Comparison of ENCODE assay signal across 9 cellular contexts in genomic region chr3:43477600-43477999, GRCh38.
DNase-seq lines count a peak whose midpoint lies in the region; ATAC-seq, FAIRE-seq and TF ChIP-seq lines count a peak whose summit lies in the region.
"Had no signal": no experiment of that assay in that cellular context is flagged by ENCODE, and none has a peak within 500 bp of the region (broad histone marks: within the 10 kb centered on the region; RNA-seq: fewer than 3 reads in every experiment).

No MANE protein-coding gene starts in this region.

- peaks cover 8% of the 10 kb centered on the region for H3K9me3 Mint-ChIP-seq in T-helper 2 cell treated with Interferon-gamma antibody and Interleukin-4, amounts not matched to agents 5 μg/mL and 100 μg/mL, for 36 hours

- peaks cover 15% of the 10 kb centered on the region for H3K27me3 Mint-ChIP-seq in T-helper 2 cell treated with Interferon-gamma antibody and Interleukin-4, amounts not matched to agents 5 μg/mL and 100 μg/mL, for 36 hours (ENCODE audit: low read depth)

- no peak for TF ChIP-seq CTCF in D721Med (IDR thresholded peaks at IDR 0.05; ENCODE audit: insufficient read depth, missing control alignments)

- DNase-seq in T-helper 2 cell treated with Interferon-gamma antibody and Interleukin-4, amounts not matched to agents 5 μg/mL and 100 μg/mL, for 36 hours (ENCODE audit: low spot score), result no peak
- DNase-seq in activated T-helper 1 cell treated with Interleukin-2 at 50 U/mL for 16 hours (ENCODE audit: low read depth) (peak; percentile 46), right cardiac atrium (peak; percentile 57 to 74 (median 64)), NCI-H2081 treated with DMSO at 0.1 percent for 48 hours (lab: John Stamatoyannopoulos, UW) (no peak), D721Med (ENCODE audit: insufficient read length, low spot score) (no peak), DMS53 treated with DMSO at 0.1 percent for 48 hours (lab: John Stamatoyannopoulos, UW; ENCODE audit: unreplicated experiment) (no peak), NCI-H69 (lab: John Stamatoyannopoulos, UW) (no peak)
- peak in 2 of 3 experiments; percentile 42 to 46 for DNase-seq in stimulated activated CD4-positive, alpha-beta T cell treated with anti-CD3 and anti-CD28 coated beads, TNF-alpha, amount 100 ng/mL, for 4 hours (ENCODE audit: low read depth in 3 of 3)
- DNase-seq: endodermal cell had no signal

- H3K4me3 ChIP-seq in right cardiac atrium (ENCODE audit: low read length), result no peak overlapping the region

- WGBS in right cardiac atrium, result 68% methylated on average over 6 of the region's 6 CpGs

- no peaks in the 10 kb centered on the region for H3K9me3 ChIP-seq in right cardiac atrium (ENCODE audit: control insufficient read depth, low read length)

- peak; percentile 43 to 97 for ATAC-seq in right cardiac atrium

- H3K36me3 Mint-ChIP-seq in T-helper 2 cell treated with Interferon-gamma antibody and Interleukin-4, amounts not matched to agents 5 μg/mL and 100 μg/mL, for 36 hours (ENCODE audit: low read depth), result peaks cover 5% of the 10 kb centered on the region

- H3K4me1 Mint-ChIP-seq in T-helper 2 cell treated with Interferon-gamma antibody and Interleukin-4, amounts not matched to agents 5 μg/mL and 100 μg/mL, for 36 hours (ENCODE audit: low read depth), result peaks cover 14% of the 10 kb centered on the region

- no peaks in the 10 kb centered on the region for H3K4me1 ChIP-seq in right cardiac atrium (ENCODE audit: control insufficient read depth, insufficient read depth, low read length)

- H3K27ac ChIP-seq in right cardiac atrium (ENCODE audit: low read length), result peak overlapping the region; percentile 63

- H3K27ac Mint-ChIP-seq in T-helper 2 cell treated with Interferon-gamma antibody and Interleukin-4, amounts not matched to agents 5 μg/mL and 100 μg/mL, for 36 hours, result peak overlapping the region; percentile 88
- H3K27ac Mint-ChIP-seq: endodermal cell had no signal

- no peak for FAIRE-seq in D721Med (lab: Jason Lieb, UNC)

- intact Hi-C loops in right cardiac atrium (cut with DNase I), result no loop called here

- H3K4me3 Mint-ChIP-seq in T-helper 2 cell treated with Interferon-gamma antibody and Interleukin-4, amounts not matched to agents 5 μg/mL and 100 μg/mL, for 36 hours, result peak overlapping the region; percentile 50
- H3K4me3 Mint-ChIP-seq: endodermal cell had no signal

- H3K27me3 ChIP-seq in right cardiac atrium (ENCODE audit: control insufficient read depth, insufficient read depth), result no peaks in the 10 kb centered on the region

Comparison
In these comparisons a context has a peak if more than half of its experiments do, and no peak if none do; other contexts are left out.
1. DNase-seq: peak in activated T-helper 1 cell treated with Interleukin-2 at 50 U/mL for 16 hours (single experiment), right cardiac atrium (3 of 3) and stimulated activated CD4-positive, alpha-beta T cell treated with anti-CD3 and anti-CD28 coated beads, TNF-alpha, amount 100 ng/mL, for 4 hours (2 of 3); none in T-helper 2 cell treated with Interferon-gamma antibody and Interleukin-4, amounts not matched to agents 5 μg/mL and 100 μg/mL, for 36 hours (single experiment), NCI-H2081 treated with DMSO at 0.1 percent for 48 hours (single experiment), D721Med (single experiment), DMS53 treated with DMSO at 0.1 percent for 48 hours (single experiment) and NCI-H69 (single experiment).